ENCODE assay signal across 12 cellular contexts in genomic region chr2:197869501-197870111, GRCh38.
DNase-seq lines count a peak whose midpoint lies in the region; ATAC-seq and TF ChIP-seq lines count a peak whose summit lies in the region.
"Had no signal": no experiment of that assay in that cellular context is flagged by ENCODE, and none has a peak within 500 bp of the region (broad histone marks: within the 10 kb centered on the region; RNA-seq: fewer than 3 reads in every experiment).

No MANE protein-coding gene starts in this region.

- peak; percentile 74 for DNase-seq in GF-D8 (lab: John Stamatoyannopoulos, UW)
- peak; percentile 58 for DNase-seq in NOMO-1 treated with dmso at 0.1 percent for 144 hours (lab: John Stamatoyannopoulos, UW; ENCODE audit: unreplicated experiment)
- DNase-seq in mesothelial cell of epicardium (ENCODE audit: low spot score in 2 of 2, unreplicated experiment in 2 of 2): no peak
- DNase-seq in right lobe of liver: no peak
- DNase-seq in DMS153 (lab: John Stamatoyannopoulos, UW): no peak
- DNase-seq in SJCRH30: no peak
- DNase-seq: DMS 273 treated with DMSO at 0.1 percent for 48 hours, HCEC 1CT, retina had no signal

- H3K27me3 ChIP-seq in right lobe of liver (no peaks in the 10 kb centered on the region), SJCRH30 (no peaks in the 10 kb centered on the region)

- H3K4me1 ChIP-seq in right lobe of liver (no peaks in the 10 kb centered on the region), SJCRH30 (peaks cover 4% of the 10 kb centered on the region; the same call in 1 of the 2 replicates)
- H3K4me1 ChIP-seq: SJSA1 had no signal

- no peaks in the 10 kb centered on the region for H3K27me3 Mint-ChIP-seq in activated naive CD4-positive, alpha-beta T cell treated with anti-CD3 and anti-CD28 coated beads, Interleukin-2, amount 50 U/mL, for 24 hours
- H3K27me3 Mint-ChIP-seq in mesothelial cell of epicardium (ENCODE audit: low read depth): peaks cover 36% of the 10 kb centered on the region

- H3K9me3 ChIP-seq in right lobe of liver (no peaks in the 10 kb centered on the region), SJCRH30 (replicated peaks) (no peaks in the 10 kb centered on the region)
- H3K9me3 ChIP-seq: SJSA1 had no signal

- H3K27ac Mint-ChIP-seq in activated naive CD4-positive, alpha-beta T cell treated with anti-CD3 and anti-CD28 coated beads, Interleukin-2, amount 50 U/mL, for 24 hours: peak overlapping the region; percentile 98
- peak overlapping the region; percentile 64 for H3K27ac Mint-ChIP-seq in mesothelial cell of epicardium

- WGBS in right lobe of liver (ENCODE audit: insufficient coverage, low coverage, low lambda C conversion rate, missing lambda C conversion rate): 57% methylated on average over 8 of the region's 8 CpGs

- TF ChIP-seq POLR2A in right lobe of liver (IDR thresholded peaks at IDR 0.05): no peak

- peak overlapping the region; percentile 82 for H3K4me3 Mint-ChIP-seq in activated naive CD4-positive, alpha-beta T cell treated with anti-CD3 and anti-CD28 coated beads, Interleukin-2, amount 50 U/mL, for 24 hours
- no peak overlapping the region for H3K4me3 Mint-ChIP-seq in mesothelial cell of epicardium

- H3K36me3 ChIP-seq in right lobe of liver (no peaks in the 10 kb centered on the region), SJCRH30 (no peaks in the 10 kb centered on the region)
- H3K36me3 ChIP-seq: SJSA1 had no signal

- ATAC-seq in right lobe of liver (no peak), HG03108 (IDR thresholded peaks at IDR 0.05; ENCODE audit: unreplicated experiment) (no peak)

- H3K36me3 Mint-ChIP-seq in activated naive CD4-positive, alpha-beta T cell treated with anti-CD3 and anti-CD28 coated beads, Interleukin-2, amount 50 U/mL, for 24 hours: no peaks in the 10 kb centered on the region
- no peaks in the 10 kb centered on the region for H3K36me3 Mint-ChIP-seq in mesothelial cell of epicardium

- no peak for TF ChIP-seq CTCF in mesothelial cell of epicardium (IDR thresholded peaks at IDR 0.05; ENCODE audit: unreplicated experiment)
- no peak for TF ChIP-seq CTCF in right lobe of liver (IDR thresholded peaks at IDR 0.05)

- no peaks in the 10 kb centered on the region for H3K9me3 Mint-ChIP-seq in activated naive CD4-positive, alpha-beta T cell treated with anti-CD3 and anti-CD28 coated beads, Interleukin-2, amount 50 U/mL, for 24 hours
- H3K9me3 Mint-ChIP-seq in mesothelial cell of epicardium: no peaks in the 10 kb centered on the region

- H3K4me3 ChIP-seq in right lobe of liver (no peak overlapping the region), SJCRH30 (no peak overlapping the region)
- H3K4me3 ChIP-seq: SJSA1 had no signal

- peaks cover 82% of the 10 kb centered on the region for H3K4me1 Mint-ChIP-seq in activated naive CD4-positive, alpha-beta T cell treated with anti-CD3 and anti-CD28 coated beads, Interleukin-2, amount 50 U/mL, for 24 hours
- H3K4me1 Mint-ChIP-seq in mesothelial cell of epicardium: peaks cover 21% of the 10 kb centered on the region

- intact Hi-C loops in right lobe of liver (cut with DNase I): no loop called here

- H3K27ac ChIP-seq in right lobe of liver (no peak overlapping the region), SJCRH30 (no peak overlapping the region)
- H3K27ac ChIP-seq: SJSA1 had no signal

Comparison
In these comparisons a context has a peak if more than half of its experiments do, and no peak if none do; other contexts are left out.
1. DNase-seq: peak in GF-D8 (single experiment) and NOMO-1 treated with dmso at 0.1 percent for 144 hours (single experiment); none in mesothelial cell of epicardium (0 of 2), right lobe of liver (0 of 3), DMS153 (single experiment) and SJCRH30 (0 of 2).